Comparison of ENCODE assay signal across 8 cellular contexts in the genomic region with DNA sequence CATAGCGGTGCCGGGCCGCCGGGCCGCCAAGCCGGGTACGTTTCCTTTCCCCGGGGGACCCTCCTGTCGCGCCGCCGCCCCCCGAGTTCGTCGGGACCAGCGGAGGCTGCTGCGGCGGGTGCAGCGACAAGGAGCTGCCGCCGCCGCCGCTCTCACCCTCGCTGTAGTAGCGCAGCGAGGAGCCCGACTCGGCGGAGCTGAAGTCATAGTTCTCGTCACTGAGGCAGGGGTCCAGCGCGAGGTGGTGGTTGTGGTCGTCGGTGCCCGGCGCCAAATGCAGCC. TPM values are rescaled to one million over a fixed set of nuclear protein-coding genes. Genes with fewer than 3 reads are reported as not detected.
DNase-seq lines count a peak whose midpoint lies in the region; ATAC-seq and TF ChIP-seq lines count a peak whose summit lies in the region.

No MANE protein-coding gene starts in this region.

- H3K4me1 ChIP-seq in GM23338 (ENCODE audit: insufficient read depth) (peaks cover 26% of the 10 kb centered on the region), vagina (peaks cover 38% of the 10 kb centered on the region)

- peaks cover 13% of the 10 kb centered on the region for H3K27me3 Mint-ChIP-seq in GM23338 (ENCODE audit: insufficient read depth, low read depth, poor library complexity)
- H3K27me3 Mint-ChIP-seq in mesothelial cell of epicardium (ENCODE audit: low read depth): no peaks in the 10 kb centered on the region

- no peak overlapping the region for H3K27ac Mint-ChIP-seq in GM23338
- peak overlapping the region; percentile 81 for H3K27ac Mint-ChIP-seq in mesothelial cell of epicardium

- H3K4me3 Mint-ChIP-seq in GM23338: peak overlapping the region; percentile 85
- H3K4me3 Mint-ChIP-seq in mesothelial cell of epicardium: peak overlapping the region; percentile 94

- intact Hi-C loops in dorsolateral prefrontal cortex (cut with DNase I) (loop anchor here (5.0 kb wide), 5 partner anchors 65 to 600 kb away; a partner anchor contains a TSS), vagina (cut with DNase I) (no loop called here)

- no peaks in the 10 kb centered on the region; the same call in 1 of the 2 replicates for H3F3A ChIP-seq in GM23338 (replicated peaks; ENCODE audit: low read depth)

- no peak overlapping the region for H3K27ac ChIP-seq in GM23338 (ENCODE audit: low read depth)
- H3K27ac ChIP-seq in dorsolateral prefrontal cortex: peak overlapping the region; percentile 3 to 96 (median 89)
- peak overlapping the region; percentile 86 for H3K27ac ChIP-seq in vagina

- H3K9me3 ChIP-seq in vagina: no peaks in the 10 kb centered on the region

- H4K20me1 ChIP-seq in GM23338 (replicated peaks; ENCODE audit: insufficient read depth): peaks cover 28% of the 10 kb centered on the region

- H3K36me3 ChIP-seq in GM23338 (ENCODE audit: insufficient read depth) (no peaks in the 10 kb centered on the region), vagina (no peaks in the 10 kb centered on the region)

- in situ Hi-C loops in GM13976 (cut with MboI; ENCODE audit: low sequenced_read_pairs, unreplicated experiment): no loop called here

- H3K4me3 ChIP-seq in GM23338 (peak overlapping the region; percentile 92), dorsolateral prefrontal cortex (peak overlapping the region; percentile 65 to 98 (median 90)), vagina (peak overlapping the region; percentile 88 to 91)

- peaks cover 23% of the 10 kb centered on the region for H3K27me3 ChIP-seq in GM23338 (ENCODE audit: insufficient read depth)
- H3K27me3 ChIP-seq in dorsolateral prefrontal cortex: no peaks in the 10 kb centered on the region
- no peaks in the 10 kb centered on the region for H3K27me3 ChIP-seq in vagina

- H3K79me2 ChIP-seq in GM23338 (replicated peaks; ENCODE audit: insufficient read depth): peaks cover 38% of the 10 kb centered on the region

- TF ChIP-seq CTCF in GM13976 (IDR thresholded peaks at IDR 0.05; ENCODE audit: borderline replicate concordance, control extremely low read depth, extremely low read depth, insufficient read depth, missing control alignments) (no peak), GM23338 (conservative IDR thresholded peaks at IDR 0.05; ENCODE audit: low read depth in 2 of 2) (no peak), dorsolateral prefrontal cortex (IDR thresholded peaks at IDR 0.05 in 54 of 56, conservative IDR thresholded peaks at IDR 0.05 in 2 of 56; ENCODE audit: low read depth in 1 of 56, partially characterized antibody in 56 of 56) (no peak), mesothelial cell of epicardium (IDR thresholded peaks at IDR 0.05; ENCODE audit: unreplicated experiment) (no peak), vagina (IDR thresholded peaks at IDR 0.05) (no peak)

- no peaks in the 10 kb centered on the region; the same call in 2 of the 3 replicates for H3K9me3 Mint-ChIP-seq in GM23338
- no peaks in the 10 kb centered on the region for H3K9me3 Mint-ChIP-seq in mesothelial cell of epicardium

- peak; percentile 53 for ATAC-seq in GM23338

- peaks cover 23% of the 10 kb centered on the region for H3K4me1 Mint-ChIP-seq in GM23338
- H3K4me1 Mint-ChIP-seq in mesothelial cell of epicardium: peaks cover 27% of the 10 kb centered on the region

- H3K9me2 ChIP-seq in GM23338 (ENCODE audit: insufficient read depth): peaks cover 6% of the 10 kb centered on the region; the same call in 1 of the 2 replicates

- H2AFZ ChIP-seq in GM23338: peak overlapping the region; percentile 86; the same call in 1 of the 2 replicates

- H3K4me2 ChIP-seq in GM23338: peak overlapping the region; percentile 93

- DNase-seq in GM13976 (ENCODE audit: low spot score): peak; percentile 49
- DNase-seq in GM23338 (ENCODE audit: low spot score): no peak
- peak; percentile 22 for DNase-seq in NCI-H774 (lab: John Stamatoyannopoulos, UW)
- DNase-seq in dorsolateral prefrontal cortex: peak in 1 of 10 donors; percentile 12
- DNase-seq in mesothelial cell of epicardium (ENCODE audit: low spot score in 2 of 2, unreplicated experiment in 2 of 2): no peak
- DNase-seq in vagina (ENCODE audit: extremely low spot score in 2 of 2): no peak
- DNase-seq in DMS153 treated with DMSO at 0.1 percent for 48 hours (lab: John Stamatoyannopoulos, UW; ENCODE audit: unreplicated experiment): no peak
- no peak for DNase-seq in NCI-H446 (lab: John Stamatoyannopoulos, UW)

- TF ChIP-seq POLR2A in vagina (IDR thresholded peaks at IDR 0.05): no peak

- H3K36me3 Mint-ChIP-seq in GM23338 (ENCODE audit: low read depth) (no peaks in the 10 kb centered on the region; the same call in 2 of the 3 replicates), mesothelial cell of epicardium (no peaks in the 10 kb centered on the region)

TF ChIP-seq in GM23338, 12 proteins besides CTCF, POLR2A, EP300 and RAD21 (continues in another document):
- TF ChIP-seq CREB1 (CRISPR knock-in tag; IDR thresholded peaks at IDR 0.05; ENCODE audit: low read depth) (no peak), NANOG (IDR thresholded peaks at IDR 0.05; ENCODE audit: borderline replicate concordance) (no peak), EZH2phosphoT487 (IDR thresholded peaks at IDR 0.05; ENCODE audit: unreplicated experiment) (no peak), STAT1 (IDR thresholded peaks at IDR 0.05; ENCODE audit: unreplicated experiment) (no peak), JUNB (IDR thresholded peaks at IDR 0.05; ENCODE audit: unreplicated experiment) (no peak), ZNF331 (CRISPR knock-in tag; IDR thresholded peaks at IDR 0.05; ENCODE audit: low read depth) (no peak), POLR2AphosphoS5 (IDR thresholded peaks at IDR 0.05; ENCODE audit: low read depth) (no peak)
- TF ChIP-seq, protein P1, sequence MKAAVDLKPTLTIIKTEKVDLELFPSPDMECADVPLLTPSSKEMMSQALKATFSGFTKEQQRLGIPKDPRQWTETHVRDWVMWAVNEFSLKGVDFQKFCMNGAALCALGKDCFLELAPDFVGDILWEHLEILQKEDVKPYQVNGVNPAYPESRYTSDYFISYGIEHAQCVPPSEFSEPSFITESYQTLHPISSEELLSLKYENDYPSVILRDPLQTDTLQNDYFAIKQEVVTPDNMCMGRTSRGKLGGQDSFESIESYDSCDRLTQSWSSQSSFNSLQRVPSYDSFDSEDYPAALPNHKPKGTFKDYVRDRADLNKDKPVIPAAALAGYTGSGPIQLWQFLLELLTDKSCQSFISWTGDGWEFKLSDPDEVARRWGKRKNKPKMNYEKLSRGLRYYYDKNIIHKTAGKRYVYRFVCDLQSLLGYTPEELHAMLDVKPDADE (IDR thresholded peaks at IDR 0.05): no peak
- TF ChIP-seq, protein P2, sequence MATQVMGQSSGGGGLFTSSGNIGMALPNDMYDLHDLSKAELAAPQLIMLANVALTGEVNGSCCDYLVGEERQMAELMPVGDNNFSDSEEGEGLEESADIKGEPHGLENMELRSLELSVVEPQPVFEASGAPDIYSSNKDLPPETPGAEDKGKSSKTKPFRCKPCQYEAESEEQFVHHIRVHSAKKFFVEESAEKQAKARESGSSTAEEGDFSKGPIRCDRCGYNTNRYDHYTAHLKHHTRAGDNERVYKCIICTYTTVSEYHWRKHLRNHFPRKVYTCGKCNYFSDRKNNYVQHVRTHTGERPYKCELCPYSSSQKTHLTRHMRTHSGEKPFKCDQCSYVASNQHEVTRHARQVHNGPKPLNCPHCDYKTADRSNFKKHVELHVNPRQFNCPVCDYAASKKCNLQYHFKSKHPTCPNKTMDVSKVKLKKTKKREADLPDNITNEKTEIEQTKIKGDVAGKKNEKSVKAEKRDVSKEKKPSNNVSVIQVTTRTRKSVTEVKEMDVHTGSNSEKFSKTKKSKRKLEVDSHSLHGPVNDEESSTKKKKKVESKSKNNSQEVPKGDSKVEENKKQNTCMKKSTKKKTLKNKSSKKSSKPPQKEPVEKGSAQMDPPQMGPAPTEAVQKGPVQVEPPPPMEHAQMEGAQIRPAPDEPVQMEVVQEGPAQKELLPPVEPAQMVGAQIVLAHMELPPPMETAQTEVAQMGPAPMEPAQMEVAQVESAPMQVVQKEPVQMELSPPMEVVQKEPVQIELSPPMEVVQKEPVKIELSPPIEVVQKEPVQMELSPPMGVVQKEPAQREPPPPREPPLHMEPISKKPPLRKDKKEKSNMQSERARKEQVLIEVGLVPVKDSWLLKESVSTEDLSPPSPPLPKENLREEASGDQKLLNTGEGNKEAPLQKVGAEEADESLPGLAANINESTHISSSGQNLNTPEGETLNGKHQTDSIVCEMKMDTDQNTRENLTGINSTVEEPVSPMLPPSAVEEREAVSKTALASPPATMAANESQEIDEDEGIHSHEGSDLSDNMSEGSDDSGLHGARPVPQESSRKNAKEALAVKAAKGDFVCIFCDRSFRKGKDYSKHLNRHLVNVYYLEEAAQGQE (IDR thresholded peaks at IDR 0.05; ENCODE audit: unreplicated experiment): no peak

RNA-seq across cellular contexts. Expression of a gene that starts 0.6 kb away (rescaled TPM):
- 27.2 and 28.9 TPM in 2 replicates for total RNA-seq in GM23338 (2014; rRNA removed; shearing (Covaris generic))
- polyA plus RNA-seq in GM23338 (2016; fragmentation: Nextera tagmentation; extraction: Ambion mirVana): 9.0 and 11.2 TPM in 2 replicates
- total RNA-seq in dorsolateral prefrontal cortex: 10 to 100 TPM; 26.9 to 70.6 (median 49.7) TPM
- total RNA-seq in mesothelial cell of epicardium: 23.2 to 24.3 TPM (median 23.4 TPM) in 3 replicates
- 17.4 TPM for total RNA-seq in vagina

Comparison
In these comparisons a context has a peak if more than half of its experiments do, and no peak if none do; other contexts are left out.
1. DNase-seq: peak in GM13976 (single experiment) and NCI-H774 (single experiment); none in GM23338 (single experiment), mesothelial cell of epicardium (0 of 2), vagina (0 of 2), DMS153 treated with DMSO at 0.1 percent for 48 hours (single experiment) and NCI-H446 (0 of 2).
2. Peak in every context shown above with its lines, with median percentiles within 50 percentile points of each other: H3K4me3 ChIP-seq.